15 cellular contexts compared by ENCODE assay signal in the genomic region with DNA sequence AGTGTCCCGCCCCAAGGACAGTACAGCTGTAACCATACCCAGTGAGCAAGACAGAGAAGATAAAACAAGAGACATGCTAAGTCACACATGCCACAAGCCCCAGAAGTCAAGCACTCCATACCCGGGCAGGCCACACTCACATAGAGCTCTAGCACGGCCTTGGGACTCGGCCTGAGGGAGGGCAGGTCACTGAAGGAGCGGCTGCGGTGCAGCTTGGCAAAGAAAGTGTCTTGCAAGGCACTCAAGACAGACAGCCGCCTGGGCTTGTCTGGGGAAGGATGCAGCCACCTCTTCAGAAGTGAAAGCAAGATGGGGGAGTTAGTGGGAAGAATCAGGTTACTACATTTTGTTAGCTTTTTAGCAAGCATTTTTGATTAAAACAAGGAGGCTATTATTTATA. TPM values are rescaled to one million over a fixed set of nuclear protein-coding genes. Genes with fewer than 3 reads are reported as not detected.
DNase-seq lines count a peak whose midpoint lies in the region; ATAC-seq and TF ChIP-seq lines count a peak whose summit lies in the region.
"Had no signal": no experiment of that assay in that cellular context is flagged by ENCODE, and none has a peak within 500 bp of the region (broad histone marks: within the 10 kb centered on the region; RNA-seq: fewer than 3 reads in every experiment).

No MANE protein-coding gene starts in this region.

- H3K27me3 ChIP-seq in breast epithelium (no peaks in the 10 kb centered on the region), left lung (no peaks in the 10 kb centered on the region), upper lobe of right lung (no peaks in the 10 kb centered on the region)
- H3K27me3 ChIP-seq: body of pancreas had no signal

- DNase-seq in breast epithelium (ENCODE audit: low spot score in 2 of 2) (no peak), MCF 10A (ENCODE audit: unreplicated experiment) (no peak), left lung (peak; percentile 36 to 73), upper lobe of right lung (no peak), DMS153 (lab: John Stamatoyannopoulos, UW) (no peak), ureter (ENCODE audit: low spot score) (no peak)
- DNase-seq: activated CD4-positive, alpha-beta T cell treated with anti-CD3 and anti-CD28 coated beads, Interleukin-2, amount 50 U/mL, for 48 hours; dermis blood vessel endothelial cell; Karpas-422; NCI-H1105 treated with DMSO at 0.1 percent for 48 hours had no signal

- no peak overlapping the region for H3K27ac Mint-ChIP-seq in MCF 10A (ENCODE audit: low read depth, unreplicated experiment)
- peak overlapping the region; percentile 60 for H3K27ac Mint-ChIP-seq in activated T-helper 17 cell treated with anti-CD3 and anti-CD28 coated beads, Interleukin-2, amount 50 U/mL, for 72 hours

- no peaks in the 10 kb centered on the region for H3K9me3 Mint-ChIP-seq in MCF 10A (ENCODE audit: unreplicated experiment)
- H3K9me3 Mint-ChIP-seq in activated T-helper 17 cell treated with anti-CD3 and anti-CD28 coated beads, Interleukin-2, amount 50 U/mL, for 72 hours: no peaks in the 10 kb centered on the region

- intact Hi-C loops in breast epithelium (cut with DNase I; ENCODE audit: low total_unique reads): no loop called here
- intact Hi-C loops in MCF 10A (cut with micrococcal nuclease): no loop called here
- intact Hi-C loops in left lung (cut with DNase I): no loop called here
- intact Hi-C loops in upper lobe of right lung (cut with DNase I): no loop called here

- no peaks in the 10 kb centered on the region for H3K27me3 Mint-ChIP-seq in MCF 10A (ENCODE audit: insufficient read depth, unreplicated experiment)
- H3K27me3 Mint-ChIP-seq in activated T-helper 17 cell treated with anti-CD3 and anti-CD28 coated beads, Interleukin-2, amount 50 U/mL, for 72 hours: no peaks in the 10 kb centered on the region

- H3K4me1 Mint-ChIP-seq in MCF 10A (ENCODE audit: insufficient read depth, unreplicated experiment): peaks cover 6% of the 10 kb centered on the region
- peaks cover 11% of the 10 kb centered on the region for H3K4me1 Mint-ChIP-seq in activated T-helper 17 cell treated with anti-CD3 and anti-CD28 coated beads, Interleukin-2, amount 50 U/mL, for 72 hours

- no peak for ATAC-seq in activated T-helper 17 cell treated with anti-CD3 and anti-CD28 coated beads, Interleukin-2, amount 50 U/mL, for 72 hours (replicated peaks)
- ATAC-seq in left lung (peak; percentile 73), upper lobe of right lung (peak; percentile 70), GM21576 (IDR thresholded peaks at IDR 0.05; ENCODE audit: unreplicated experiment) (no peak)
- ATAC-seq: body of pancreas, Right ventricle myocardium inferior had no signal

- no TSS peak for BruUV-seq in MCF 10A (replicated peaks; lab: Mats Ljungman, UMichigan)

- POLR2A ChIA-PET in MCF 10A (lab: Yijun Ruan, JAX): interaction anchor here (0.7 to 1.7 kb wide), 6 partner anchors 11 to 1310 kb away, joined by 3 to 9 read pairs (median 4); no protein-coding TSS in a partner anchor

- no peaks in the 10 kb centered on the region for H3K9me3 ChIP-seq in breast epithelium
- H3K9me3 ChIP-seq in left lung: no peaks in the 10 kb centered on the region
- H3K9me3 ChIP-seq in upper lobe of right lung: no peaks in the 10 kb centered on the region
- H3K9me3 ChIP-seq: body of pancreas had no signal

- H3K36me3 Mint-ChIP-seq in MCF 10A (ENCODE audit: insufficient read depth, unreplicated experiment): peaks cover 36% of the 10 kb centered on the region
- H3K36me3 Mint-ChIP-seq in activated T-helper 17 cell treated with anti-CD3 and anti-CD28 coated beads, Interleukin-2, amount 50 U/mL, for 72 hours (ENCODE audit: low read depth): peaks cover 96% of the 10 kb centered on the region

- H3K4me1 ChIP-seq in breast epithelium (no peaks in the 10 kb centered on the region), left lung (no peaks in the 10 kb centered on the region), upper lobe of right lung (no peaks in the 10 kb centered on the region)

- H3K4me3 Mint-ChIP-seq in MCF 10A (ENCODE audit: unreplicated experiment): no peak overlapping the region
- no peak overlapping the region for H3K4me3 Mint-ChIP-seq in activated T-helper 17 cell treated with anti-CD3 and anti-CD28 coated beads, Interleukin-2, amount 50 U/mL, for 72 hours

- H3K36me3 ChIP-seq in breast epithelium (no peaks in the 10 kb centered on the region), left lung (peaks cover 0 to 97% of the 10 kb centered on the region in 2 donors), upper lobe of right lung (peaks cover 12% of the 10 kb centered on the region)

- CTCF ChIA-PET in MCF 10A (lab: Yijun Ruan, JAX): interaction anchor here (0.6 to 1.6 kb wide), 6 partner anchors 10 to 224 kb away, joined by 4 to 5 read pairs (median 5); no protein-coding TSS in a partner anchor

- H3K4me3 ChIP-seq in breast epithelium: no peak overlapping the region
- H3K4me3 ChIP-seq in left lung: no peak overlapping the region
- no peak overlapping the region for H3K4me3 ChIP-seq in upper lobe of right lung
- H3K4me3 ChIP-seq: body of pancreas had no signal

- TF ChIP-seq POLR2A in breast epithelium (IDR thresholded peaks at IDR 0.05): no peak

- peak overlapping the region; percentile 48 to 65 for H3K27ac ChIP-seq in breast epithelium
- no peak overlapping the region for H3K27ac ChIP-seq in left lung
- no peak overlapping the region for H3K27ac ChIP-seq in upper lobe of right lung
- H3K27ac ChIP-seq: body of pancreas had no signal

- TF ChIP-seq CTCF in breast epithelium (IDR thresholded peaks at IDR 0.05) (no peak), MCF 10A (IDR thresholded peaks at IDR 0.05; ENCODE audit: unreplicated experiment) (no peak), left lung (IDR thresholded peaks at IDR 0.05) (no peak), upper lobe of right lung (IDR thresholded peaks at IDR 0.05) (no peak)

RNA-seq across cellular contexts. Expression of a gene that starts 48.7 kb away (rescaled TPM):
- not detected for total RNA-seq in breast epithelium
- total RNA-seq in MCF 10A (2022): not detected in 2 replicates
- under 1 TPM; 0.43 to 0.45 TPM for total RNA-seq in activated T-helper 17 cell treated with anti-CD3 and anti-CD28 coated beads, Interleukin-2, amount 50 U/mL, for 72 hours
- under 1 TPM in 1 of 2 donors, not detected in 1; 0.50 TPM for total RNA-seq in left lung
- not detected for total RNA-seq in upper lobe of right lung
- total RNA-seq in ureter: not detected
- total RNA-seq: body of pancreas, dermis blood vessel endothelial cell, H4, Right ventricle myocardium inferior had no signal

Comparison
In these comparisons a context has a peak if more than half of its experiments do, and no peak if none do; other contexts are left out.
1. DNase-seq: peak in left lung (2 of 2); none in breast epithelium (0 of 2), MCF 10A (single experiment), upper lobe of right lung (single experiment), DMS153 (single experiment) and ureter (single experiment).
2. H3K27ac ChIP-seq: peak in breast epithelium (2 of 2); none in left lung (0 of 2) and upper lobe of right lung (single experiment).
3. ATAC-seq: peak in left lung (single experiment) and upper lobe of right lung (single experiment); none in activated T-helper 17 cell treated with anti-CD3 and anti-CD28 coated beads, Interleukin-2, amount 50 U/mL, for 72 hours (single experiment) and GM21576 (single experiment).